24 cellular contexts compared by ENCODE assay signal in genomic region chr1:11887666-11888007, GRCh38. TPM values are rescaled to one million over a fixed set of nuclear protein-coding genes. Genes with fewer than 3 reads are reported as not detected.
DNase-seq lines count a peak whose midpoint lies in the region; ATAC-seq and TF ChIP-seq lines count a peak whose summit lies in the region.
"Had no signal": no experiment of that assay in that cellular context is flagged by ENCODE, and none has a peak within 500 bp of the region (broad histone marks: within the 10 kb centered on the region; RNA-seq: fewer than 3 reads in every experiment).

No MANE protein-coding gene starts in this region.

- in situ Hi-C loops in gastrocnemius medialis (cut with MboI; ENCODE audit: low sequenced_read_pairs in 4 of 4), result no loop called here

- no peaks in the 10 kb centered on the region for H3K79me1 ChIP-seq in H9 (ENCODE audit: insufficient read depth, low read depth, low read length, poor library complexity, severe bottlenecking)

- H4K20me1 ChIP-seq in H9 (ENCODE audit: control insufficient read depth, insufficient read depth, insufficient read length), result no peaks in the 10 kb centered on the region

- no peak overlapping the region for H2BK120ac ChIP-seq in H9 (ENCODE audit: low read depth, low read length, poor library complexity, severe bottlenecking)

- H3K27me3 ChIP-seq in heart left ventricle (no peaks in the 10 kb centered on the region), H9 (ENCODE audit: insufficient read depth, low read length) (no peaks in the 10 kb centered on the region), right cardiac atrium (ENCODE audit: control insufficient read depth, insufficient read depth) (no peaks in the 10 kb centered on the region), gastrocnemius medialis (no peaks in the 10 kb centered on the region)
- H3K27me3 ChIP-seq: BE2C had no signal

- H3K4me3 Mint-ChIP-seq in H9, result no peak overlapping the region
- no peak overlapping the region for H3K4me3 Mint-ChIP-seq in natural killer cell treated with Interleukin-12 subunit alpha and Interleukin-12 subunit beta and Interleukin-15 and Interleukin-18, amount 100 ng/mL, for 72 hours
- H3K4me3 Mint-ChIP-seq: CD14-positive monocyte had no signal

- no peak overlapping the region for H3T11ph ChIP-seq in H9 (ENCODE audit: low read length)

- 74 to 83% (median 77%) methylated on average over 7 of the region's 7 CpGs for WGBS in heart left ventricle, 4 donors
- WGBS in H9 (ENCODE audit: extremely low coverage, insufficient read length, low lambda C conversion rate), result no CpG with 5 or more reads among the region's 7 CpGs
- 68% methylated on average over 7 of the region's 7 CpGs for WGBS in right cardiac atrium

- no peaks in the 10 kb centered on the region for H3K27me3 Mint-ChIP-seq in H9 (ENCODE audit: low read depth)
- peaks cover 3 to 4% of the 10 kb centered on the region in 2 donors for H3K27me3 Mint-ChIP-seq in natural killer cell treated with Interleukin-12 subunit alpha and Interleukin-12 subunit beta and Interleukin-15 and Interleukin-18, amount 100 ng/mL, for 72 hours

- peaks cover 13 to 48% (median 28%) of the 10 kb centered on the region in 12 donors for H3K4me1 ChIP-seq in heart left ventricle
- H3K4me1 ChIP-seq in H9 (ENCODE audit: insufficient read depth, low read length), result peaks cover 2% of the 10 kb centered on the region; the same call in 1 of the 2 replicates
- peaks cover 13% of the 10 kb centered on the region for H3K4me1 ChIP-seq in right cardiac atrium (ENCODE audit: control insufficient read depth, insufficient read depth, low read length)
- H3K4me1 ChIP-seq in gastrocnemius medialis, result peaks cover 23 to 35% of the 10 kb centered on the region in 2 donors

- H4K8ac ChIP-seq in H9 (replicated peaks; ENCODE audit: insufficient read length, low read depth, low read length), result no peak overlapping the region

- no peak overlapping the region for H2AFZ ChIP-seq in H9 (ENCODE audit: low read length)
- H2AFZ ChIP-seq: PC-9 had no signal

- no peak overlapping the region for H3K14ac ChIP-seq in H9 (ENCODE audit: insufficient read depth, low read length)

- H3K9ac ChIP-seq in H9 (ENCODE audit: extremely low read depth, insufficient read length, low read length), result no peak overlapping the region
- H3K9ac ChIP-seq: KMS-11 had no signal

- DNase-seq in heart left ventricle (no peak), cardiac septum (ENCODE audit: low spot score) (no peak), H9 (no peak), right cardiac atrium (no peak), gastrocnemius medialis (no peak), KG1 (lab: John Stamatoyannopoulos, UW) (no peak)
- DNase-seq in natural killer cell treated with Interleukin-12 subunit alpha and Interleukin-12 subunit beta and Interleukin-15 and Interleukin-18, amount 100 ng/mL, for 72 hours (ENCODE audit: low spot score), result no peak
- DNase-seq: 8988T, ACHN, BE2C, Calu3, DMS79 treated with DMSO at 0.1 percent for 48 hours, IMR-90, MM.1S, NCI-H1694, NCI-H2029 treated with DMSO at 0.1 percent for 48 hours, NCI-H526 treated with DMSO at 0.1 percent for 48 hours, PC-9, SHP77 treated with DMSO at 0.1 percent for 48 hours had no signal

- H3K36me3 ChIP-seq in heart left ventricle (no peaks in the 10 kb centered on the region), gastrocnemius medialis (no peaks in the 10 kb centered on the region)
- H3K36me3 ChIP-seq: BE2C had no signal

- H3K4ac ChIP-seq in H9 (ENCODE audit: low read depth, low read length), result no peak overlapping the region

- no peak overlapping the region for H3K23ac ChIP-seq in H9 (ENCODE audit: insufficient read length, low read depth, low read length)

- intact Hi-C loops in heart left ventricle (cut with DNase I), result no loop called here
- intact Hi-C loops in cardiac septum (cut with DNase I), result loop anchor here (1.0 to 2.0 kb wide), 5 partner anchors 13 to 103 kb away; no protein-coding TSS in a partner anchor
- intact Hi-C loops in right cardiac atrium (cut with DNase I), result loop anchor here in 1 of 4 donors (10.0 kb wide), 1 partner anchor 233 kb away; the partner anchor contains the start of genes FBXO2 and FBXO44
- intact Hi-C loops in gastrocnemius medialis (cut with DNase I; ENCODE audit: low total_unique reads), result loop anchor here (5.0 kb wide), 1 partner anchor 150 kb away; the partner anchor contains the start of gene AGTRAP

- no peaks in the 10 kb centered on the region for H3K9me3 ChIP-seq in heart left ventricle
- no peaks in the 10 kb centered on the region for H3K9me3 ChIP-seq in H9 (ENCODE audit: control insufficient read depth, low read depth, low read length)
- H3K9me3 ChIP-seq in right cardiac atrium (ENCODE audit: control insufficient read depth, low read length), result no peaks in the 10 kb centered on the region
- no peaks in the 10 kb centered on the region for H3K9me3 ChIP-seq in gastrocnemius medialis
- H3K9me3 ChIP-seq: BE2C had no signal

- H2AK5ac ChIP-seq in H9 (ENCODE audit: insufficient read length, low read length), result no peak overlapping the region

- H3K27ac ChIP-seq in heart left ventricle (peak overlapping the region; percentile 62 to 97 (median 82)), H9 (ENCODE audit: insufficient read length, low read depth, low read length) (no peak overlapping the region), right cardiac atrium (ENCODE audit: low read length) (peak overlapping the region; percentile 53), gastrocnemius medialis (peak overlapping the region; percentile 74 to 92 (median 80))
- H3K27ac ChIP-seq: KMS-11, PC-9 had no signal

- no peaks in the 10 kb centered on the region for H3K9me3 Mint-ChIP-seq in H9
- H3K9me3 Mint-ChIP-seq in natural killer cell treated with Interleukin-12 subunit alpha and Interleukin-12 subunit beta and Interleukin-15 and Interleukin-18, amount 100 ng/mL, for 72 hours, result no peaks in the 10 kb centered on the region

- no peak overlapping the region for H4K91ac ChIP-seq in H9 (ENCODE audit: insufficient read length, low read depth, low read length)

- H3K56ac ChIP-seq in H9 (ENCODE audit: insufficient read length, low read depth, low read length), result peak overlapping the region; percentile 55

- H3K36me3 Mint-ChIP-seq in H9 (ENCODE audit: insufficient read depth in 1 of 3, low read depth in 3 of 3), result no peaks in the 10 kb centered on the region
- no peaks in the 10 kb centered on the region for H3K36me3 Mint-ChIP-seq in natural killer cell treated with Interleukin-12 subunit alpha and Interleukin-12 subunit beta and Interleukin-15 and Interleukin-18, amount 100 ng/mL, for 72 hours
- H3K36me3 Mint-ChIP-seq: CD14-positive monocyte had no signal

- H4K5ac ChIP-seq in H9 (ENCODE audit: insufficient read length, low read depth, low read length), result no peak overlapping the region

- H3K79me2 ChIP-seq in H9 (ENCODE audit: insufficient read depth, low read length), result no peaks in the 10 kb centered on the region

- no peak overlapping the region for H3K4me2 ChIP-seq in H9 (ENCODE audit: insufficient read depth, insufficient read length, low read length)
- H3K4me2 ChIP-seq: KMS-11, PC-9 had no signal

- ATAC-seq in heart left ventricle (no peak), right cardiac atrium (no peak), gastrocnemius medialis (no peak)
- ATAC-seq in natural killer cell treated with Interleukin-12 subunit alpha and Interleukin-12 subunit beta and Interleukin-15 and Interleukin-18, amount 100 ng/mL, for 72 hours, result no peak
- ATAC-seq: HCT116 had no signal

- TF ChIP-seq POLR2A in heart left ventricle (IDR thresholded peaks at IDR 0.05) (no peak), gastrocnemius medialis (IDR thresholded peaks at IDR 0.05) (no peak)

- H2BK5ac ChIP-seq in H9 (ENCODE audit: insufficient read length, low read length), result no peak overlapping the region

- TF ChIP-seq CTCF in heart left ventricle (IDR thresholded peaks at IDR 0.05) (no peak), H9 (conservative IDR thresholded peaks at IDR 0.05) (peak; percentile 24; the same call in 1 of the 3 replicates), gastrocnemius medialis (IDR thresholded peaks at IDR 0.05 in 4 of 5, conservative IDR thresholded peaks at IDR 0.05 in 1 of 5) (no peak)

- H3K18ac ChIP-seq in H9 (ENCODE audit: insufficient read length, low read depth, low read length), result no peak overlapping the region

- no peak overlapping the region for H2BK15ac ChIP-seq in H9 (ENCODE audit: low read depth, low read length)

- peaks cover 10 to 23% of the 10 kb centered on the region in 2 experiments for H3K4me1 Mint-ChIP-seq in H9
- no peaks in the 10 kb centered on the region for H3K4me1 Mint-ChIP-seq in natural killer cell treated with Interleukin-12 subunit alpha and Interleukin-12 subunit beta and Interleukin-15 and Interleukin-18, amount 100 ng/mL, for 72 hours (ENCODE audit: low read depth in 2 of 2)

- no peak overlapping the region for H3K4me3 ChIP-seq in heart left ventricle
- H3K4me3 ChIP-seq in right cardiac atrium (ENCODE audit: low read length), result no peak overlapping the region
- no peak overlapping the region for H3K4me3 ChIP-seq in gastrocnemius medialis
- H3K4me3 ChIP-seq: PC-9 had no signal

- no peak overlapping the region; a peak in 1 of 7 replicates for H3K27ac Mint-ChIP-seq in H9
- no peak overlapping the region for H3K27ac Mint-ChIP-seq in natural killer cell treated with Interleukin-12 subunit alpha and Interleukin-12 subunit beta and Interleukin-15 and Interleukin-18, amount 100 ng/mL, for 72 hours
- H3K27ac Mint-ChIP-seq: CD14-positive monocyte had no signal

- H2BK20ac ChIP-seq in H9 (ENCODE audit: low read depth, low read length, poor library complexity, severe bottlenecking), result no peak overlapping the region

- H2BK12ac ChIP-seq in H9 (ENCODE audit: insufficient read length, low read depth, low read length), result no peak overlapping the region

- no peaks in the 10 kb centered on the region for H3K23me2 ChIP-seq in H9 (ENCODE audit: insufficient read length, low read depth, low read length, poor library complexity, severe bottlenecking)

RNA-seq across cellular contexts. Expression of gene NPPB, which starts 28.9 kb away (rescaled TPM):
- total RNA-seq in heart left ventricle, result 1,000 to 10,000 TPM in 1 of 9 donors, 100 to 1,000 TPM in 4, 10 to 100 TPM in 4; 14.4 to 1,297 (median 252) TPM
- polyA plus RNA-seq in heart left ventricle, result 1,000 to 10,000 TPM in 1 of 2 donors, 100 to 1,000 TPM in 1; 197 to 7,924 TPM
- 7,162 TPM for total RNA-seq in cardiac septum
- 0.35 TPM in 1 of 2 replicates, not detected in the other for total RNA-seq in H9 (2021)
- 1,000 to 10,000 TPM in 1 of 4 donors, 100 to 1,000 TPM in 1, 10 to 100 TPM in 2; 37.1 to 2,245 (median 160) TPM for total RNA-seq in right cardiac atrium
- polyA plus RNA-seq in right cardiac atrium, result 1,679 TPM
- not detected for total RNA-seq in gastrocnemius medialis
- total RNA-seq in natural killer cell treated with Interleukin-12 subunit alpha and Interleukin-12 subunit beta and Interleukin-15 and Interleukin-18, amount 100 ng/mL, for 72 hours, result not detected
- total RNA-seq: Calu3, IMR-90, NCI-H460, PC-9, RPMI7951 had no signal
- polyA plus RNA-seq: CD14-positive monocyte, IMR-90 had no signal

RNA-seq across cellular contexts. Expression of gene KIAA2013, which starts 38.6 kb away (rescaled TPM):
- 100 to 1,000 TPM in 1 of 9 donors, 10 to 100 TPM in 8; 37.1 to 106 (median 41.3) TPM for total RNA-seq in heart left ventricle
- 10 to 100 TPM; 29.3 to 57.4 TPM for polyA plus RNA-seq in heart left ventricle
- total RNA-seq in cardiac septum, result 42.6 TPM
- total RNA-seq in H9 (2021), result 45.7 and 46.8 TPM in 2 replicates
- 10 to 100 TPM; 34.6 to 38.1 (median 36.3) TPM for total RNA-seq in right cardiac atrium
- polyA plus RNA-seq in right cardiac atrium, result 37.3 TPM
- 100 to 1,000 TPM in 1 of 4 donors, 10 to 100 TPM in 3; 71.0 to 126 (median 85.1) TPM for total RNA-seq in gastrocnemius medialis
- 10 to 100 TPM; 50.5 to 59.8 TPM for total RNA-seq in natural killer cell treated with Interleukin-12 subunit alpha and Interleukin-12 subunit beta and Interleukin-15 and Interleukin-18, amount 100 ng/mL, for 72 hours

RNA-seq across cellular contexts. Expression of gene NPPA, which starts 40.1 kb away (rescaled TPM):
- total RNA-seq in heart left ventricle (1,000 to 10,000 TPM in 1 of 9 donors, 100 to 1,000 TPM in 8; 126 to 3,156 (median 279) TPM), cardiac septum (21,376 TPM), H9 (2021) (not detected in 2 replicates), right cardiac atrium (over 10,000 TPM; 26,185 to 59,291 (median 38,228) TPM), gastrocnemius medialis (1 to 10 TPM in 2 of 4 donors, under 1 TPM in 1, not detected in 1; 0.53 to 4.2 (median 1.9) TPM)
- polyA plus RNA-seq in heart left ventricle (1,000 to 10,000 TPM in 1 of 2 donors, 10 to 100 TPM in 1; 59.9 to 1,418 TPM), right cardiac atrium (45,715 TPM)
- not detected for total RNA-seq in natural killer cell treated with Interleukin-12 subunit alpha and Interleukin-12 subunit beta and Interleukin-15 and Interleukin-18, amount 100 ng/mL, for 72 hours
- total RNA-seq: Calu3, IMR-90, NCI-H460, PC-9, RPMI7951 had no signal
- polyA plus RNA-seq: CD14-positive monocyte, IMR-90 had no signal

RNA-seq across cellular contexts. Expression of gene PLOD1, which starts 46.9 kb away (rescaled TPM):
- total RNA-seq in heart left ventricle, result 100 to 1,000 TPM in 1 of 9 donors, 10 to 100 TPM in 8; 37.5 to 104 (median 50.1) TPM
- 100 to 1,000 TPM in 1 of 2 donors, 10 to 100 TPM in 1; 38.3 to 108 TPM for polyA plus RNA-seq in heart left ventricle
- 52.6 TPM for total RNA-seq in cardiac septum
- total RNA-seq in H9 (2021), result 57.0 TPM in 2 replicates
- total RNA-seq in right cardiac atrium, result 10 to 100 TPM; 49.5 to 77.8 (median 63.1) TPM
- 51.0 TPM for polyA plus RNA-seq in right cardiac atrium
- total RNA-seq in gastrocnemius medialis, result 10 to 100 TPM; 23.9 to 66.5 (median 54.8) TPM
- total RNA-seq in natural killer cell treated with Interleukin-12 subunit alpha and Interleukin-12 subunit beta and Interleukin-15 and Interleukin-18, amount 100 ng/mL, for 72 hours, result 10 to 100 TPM; 50.7 to 72.4 TPM

Comparison
In these comparisons a context has a peak if more than half of its experiments do, and no peak if none do; other contexts are left out.
1. intact Hi-C loops: an anchor here in cardiac septum (1.0 to 2.0 kb wide) and gastrocnemius medialis (5.0 kb wide); none called in heart left ventricle.
2. RNA of gene NPPB, which starts 28.9 kb away (total RNA-seq): 7,162 TPM in cardiac septum (single experiment), 14.4 to 1,297 TPM in heart left ventricle and 37.1 to 2,245 TPM in right cardiac atrium; 0.35 TPM in H9, not detected in gastrocnemius medialis and not detected in natural killer cell treated with Interleukin-12 subunit alpha and Interleukin-12 subunit beta and Interleukin-15 and Interleukin-18, amount 100 ng/mL, for 72 hours; every median in the first group is over 10 times any median in the second.
3. RNA of gene NPPA, which starts 40.1 kb away (total RNA-seq): 26,185 to 59,291 TPM in right cardiac atrium, 21,376 TPM in cardiac septum (single experiment) and 126 to 3,156 TPM in heart left ventricle; 0.53 to 4.2 TPM in gastrocnemius medialis, not detected in H9 and not detected in natural killer cell treated with Interleukin-12 subunit alpha and Interleukin-12 subunit beta and Interleukin-15 and Interleukin-18, amount 100 ng/mL, for 72 hours; every median in the first group is over 10 times any median in the second.